ENCODE assay signal across 29 cellular contexts in the genomic region with DNA sequence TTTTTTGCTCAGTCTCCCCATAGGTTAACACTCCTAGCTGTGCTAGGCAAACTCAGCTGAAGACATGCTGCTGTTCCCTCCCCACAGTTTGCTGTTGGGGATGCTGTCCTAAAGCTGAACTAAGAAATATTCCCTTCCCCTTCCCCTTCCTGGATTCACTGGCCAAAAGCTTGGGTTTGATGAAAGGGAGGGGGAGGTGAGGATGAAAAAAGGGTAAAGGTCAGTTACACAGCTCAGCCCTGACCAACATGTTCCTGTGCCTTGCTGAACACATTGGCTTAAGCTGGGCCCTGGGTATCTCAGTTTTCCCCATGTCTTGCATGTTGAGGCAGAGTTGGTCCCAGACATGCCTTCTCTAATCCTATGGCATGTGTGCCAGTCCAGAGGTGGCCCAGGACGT. TPM values are rescaled to one million over a fixed set of nuclear protein-coding genes. Genes with fewer than 3 reads are reported as not detected.
DNase-seq lines count a peak whose midpoint lies in the region; ATAC-seq and TF ChIP-seq lines count a peak whose summit lies in the region.
"Had no signal": no experiment of that assay in that cellular context is flagged by ENCODE, and none has a peak within 500 bp of the region (broad histone marks: within the 10 kb centered on the region; RNA-seq: fewer than 3 reads in every experiment).

No MANE protein-coding gene starts in this region.

- intact Hi-C loops in right lobe of liver (cut with DNase I) (no loop called here), transverse colon (cut with DNase I; ENCODE audit: low total_unique reads) (no loop called here)

- peak overlapping the region; percentile 86; the same call in 1 of the 2 replicates for H3K27ac Mint-ChIP-seq in GM23338
- H3K27ac Mint-ChIP-seq in central memory CD8-positive, alpha-beta T cell (ENCODE audit: low read depth) = peak overlapping the region; percentile 46

- TF ChIP-seq POLR2A in right lobe of liver (IDR thresholded peaks at IDR 0.05) = no peak
- TF ChIP-seq POLR2A in transverse colon (IDR thresholded peaks at IDR 0.05) = no peak

- H3F3A ChIP-seq in GM23338 (replicated peaks; ENCODE audit: low read depth) = no peaks in the 10 kb centered on the region

- peaks cover 21% of the 10 kb centered on the region for H3K36me3 Mint-ChIP-seq in GM23338 (ENCODE audit: low read depth)
- peaks cover 6% of the 10 kb centered on the region for H3K36me3 Mint-ChIP-seq in central memory CD8-positive, alpha-beta T cell (ENCODE audit: insufficient read depth)

- no peak overlapping the region for H3K4me3 Mint-ChIP-seq in GM23338
- H3K4me3 Mint-ChIP-seq in central memory CD8-positive, alpha-beta T cell = no peak overlapping the region
- H3K4me3 Mint-ChIP-seq: activated T-cell treated with anti-CD3 and anti-CD28 coated beads, Interleukin-2, amount 50 U/mL, for 72 hours; brain had no signal

- H3K9me3 ChIP-seq in right lobe of liver = no peaks in the 10 kb centered on the region
- no peaks in the 10 kb centered on the region for H3K9me3 ChIP-seq in transverse colon
- H3K9me3 ChIP-seq: A549, adrenal gland, SJSA1, stomach had no signal

- peaks cover 36% of the 10 kb centered on the region for H3K79me2 ChIP-seq in GM23338 (replicated peaks; ENCODE audit: insufficient read depth)

- TF ChIP-seq CTCF in 22Rv1 (IDR thresholded peaks at IDR 0.05) (no peak), GM23338 (conservative IDR thresholded peaks at IDR 0.05; ENCODE audit: low read depth in 2 of 2) (no peak), right lobe of liver (IDR thresholded peaks at IDR 0.05) (no peak), transverse colon (IDR thresholded peaks at IDR 0.05) (no peak)

- H3K36me3 ChIP-seq in GM23338 (ENCODE audit: insufficient read depth) (no peaks in the 10 kb centered on the region), right lobe of liver (no peaks in the 10 kb centered on the region), transverse colon (no peaks in the 10 kb centered on the region)
- H3K36me3 ChIP-seq: adrenal gland had no signal

- H3K9me3 Mint-ChIP-seq in GM23338 = peaks cover 15% of the 10 kb centered on the region
- no peaks in the 10 kb centered on the region for H3K9me3 Mint-ChIP-seq in central memory CD8-positive, alpha-beta T cell
- H3K9me3 Mint-ChIP-seq: activated T-cell treated with anti-CD3 and anti-CD28 coated beads, Interleukin-2, amount 50 U/mL, for 72 hours had no signal

- no peaks in the 10 kb centered on the region for H3K9me2 ChIP-seq in GM23338 (ENCODE audit: insufficient read depth)

- no peak for TF ChIP-seq EP300 in transverse colon (IDR thresholded peaks at IDR 0.05; ENCODE audit: low read depth)

- 60% methylated on average over 1 of the region's 1 CpG for WGBS in right lobe of liver (ENCODE audit: insufficient coverage, low coverage, low lambda C conversion rate, missing lambda C conversion rate)
- 91% methylated on average over 1 of the region's 1 CpG; no CpG with 5 or more reads in 1 of the 2 donors for WGBS in transverse colon (ENCODE audit: low coverage in 1 of 2), 2 donors

- no peak for ATAC-seq in GM23338
- no peak for ATAC-seq in central memory CD8-positive, alpha-beta T cell (replicated peaks; ENCODE audit: extremely low read depth, poor library complexity, severe bottlenecking)
- ATAC-seq in right lobe of liver = peak; percentile 91 to 94 (median 93)
- ATAC-seq in GM21515 (IDR thresholded peaks at IDR 0.05; ENCODE audit: unreplicated experiment) = no peak
- ATAC-seq in GM21619 (IDR thresholded peaks at IDR 0.05; ENCODE audit: unreplicated experiment) = no peak
- ATAC-seq: A549; activated T-cell treated with anti-CD3 and anti-CD28 coated beads, Interleukin-2, amount 50 U/mL, for 72 hours; left colon; sciatic nerve had no signal

- H3K27me3 ChIP-seq in GM23338 (ENCODE audit: insufficient read depth) (no peaks in the 10 kb centered on the region), right lobe of liver (no peaks in the 10 kb centered on the region), transverse colon (no peaks in the 10 kb centered on the region)
- H3K27me3 ChIP-seq: adrenal gland, SJSA1, stomach had no signal

- peaks cover 2% of the 10 kb centered on the region for H3K27me3 Mint-ChIP-seq in GM23338 (ENCODE audit: insufficient read depth, low read depth, poor library complexity)
- no peaks in the 10 kb centered on the region for H3K27me3 Mint-ChIP-seq in central memory CD8-positive, alpha-beta T cell
- H3K27me3 Mint-ChIP-seq: brain had no signal

- H2AFZ ChIP-seq in GM23338 = no peak overlapping the region

- H3K4me1 ChIP-seq in GM23338 (ENCODE audit: insufficient read depth) = no peaks in the 10 kb centered on the region
- H3K4me1 ChIP-seq in right lobe of liver = peaks cover 0 to 14% (median 7%) of the 10 kb centered on the region in 4 donors
- H3K4me1 ChIP-seq in transverse colon = peaks cover 0 to 17% (median 2%) of the 10 kb centered on the region in 4 donors
- H3K4me1 ChIP-seq: A549, SJSA1, stomach had no signal

- 0 out of 2 replicates have a peak overlapping the region, but pooled peaks have one; percentile 2 for H3K27ac ChIP-seq in 22Rv1
- H3K27ac ChIP-seq in GM23338 (ENCODE audit: low read depth) = no peak overlapping the region
- H3K27ac ChIP-seq in right lobe of liver = no peak overlapping the region
- no peak overlapping the region for H3K27ac ChIP-seq in transverse colon
- H3K27ac ChIP-seq: A549, SJSA1, stomach had no signal

- no peak overlapping the region for H3K4me2 ChIP-seq in GM23338
- H3K4me2 ChIP-seq: A549 had no signal

- in situ Hi-C loops in transverse colon (cut with MboI; ENCODE audit: low pct_ligation_motif_present in 1 of 4, low pct_unique_long_range_greater_than_20kb in 1 of 4, low sequenced_read_pairs in 3 of 4) = no loop called here

- H3K4me3 ChIP-seq in GM23338 = no peak overlapping the region
- no peak overlapping the region for H3K4me3 ChIP-seq in right lobe of liver
- no peak overlapping the region for H3K4me3 ChIP-seq in transverse colon
- H3K4me3 ChIP-seq: A549, adrenal gland, SJSA1, stomach had no signal

- peaks cover 2% of the 10 kb centered on the region; the same call in 1 of the 3 replicates for H3K4me1 Mint-ChIP-seq in GM23338
- H3K4me1 Mint-ChIP-seq in central memory CD8-positive, alpha-beta T cell = peaks cover 29% of the 10 kb centered on the region
- H3K4me1 Mint-ChIP-seq: brain had no signal

- peaks cover 19% of the 10 kb centered on the region for H4K20me1 ChIP-seq in GM23338 (replicated peaks; ENCODE audit: insufficient read depth)

- DNase-seq in GM23338 (ENCODE audit: low spot score) (no peak), right lobe of liver (no peak), cerebellar cortex (ENCODE audit: low spot score) (no peak), transverse colon (no peak)
- no peak for DNase-seq in central memory CD8-positive, alpha-beta T cell (ENCODE audit: low spot score in 2 of 2)
- DNase-seq: activated CD4-positive, alpha-beta T cell treated with anti-CD3 and anti-CD28 coated beads, Interleukin-2, amount 50 U/mL, for 1 hour; activated CD4-positive, CD25-positive, alpha-beta regulatory T cell; activated naive CD4-positive, alpha-beta T cell treated with Interleukin-2 at 50 U/mL for 16 hours; activated T-cell treated with anti-CD3 and anti-CD28 coated beads, Interleukin-2, amount 50 U/mL, for 72 hours; effector CD4-positive, alpha-beta T cell; left colon; mesenchymal stem cell; NCI-H1048; NCI-H446; NCI-H774; posterior cingulate gyrus; stimulated activated CD4-positive, alpha-beta T cell treated with anti-CD3 and anti-CD28 coated beads, Interleukin-12 subunit alpha, Interleukin-12 subunit beta, amount 100 ng/mL, for 4 hours; stimulated activated CD4-positive, alpha-beta T cell treated with anti-CD3 and anti-CD28 coated beads, Interleukin-2, amount 100 ng/mL, for 48 hours; stomach had no signal

TF ChIP-seq in GM23338, 12 proteins besides CTCF, POLR2A, EP300 and RAD21 (continues in another document):
- TF ChIP-seq ZNF114 (CRISPR knock-in tag; IDR thresholded peaks at IDR 0.05) (no peak), EZH2phosphoT487 (IDR thresholded peaks at IDR 0.05; ENCODE audit: unreplicated experiment) (no peak)

RNA-seq across cellular contexts. Expression of a gene that starts 15.3 kb away (rescaled TPM):
- total RNA-seq in GM23338 (2014; rRNA removed; shearing (Covaris generic)) = 37.0 and 40.1 TPM in 2 replicates
- polyA plus RNA-seq in GM23338 (2016; fragmentation: Nextera tagmentation; extraction: Ambion mirVana) = 24.0 and 24.9 TPM in 2 replicates
- total RNA-seq in right lobe of liver = 10 to 100 TPM; 29.4 to 70.7 (median 37.9) TPM
- 10 to 100 TPM; 40.4 to 76.4 (median 47.8) TPM for total RNA-seq in transverse colon

RNA-seq across cellular contexts. Expression of a gene that starts 36.5 kb away (rescaled TPM):
- 0.08 and 0.10 TPM in 2 replicates for total RNA-seq in GM23338 (2014; rRNA removed; shearing (Covaris generic))
- polyA plus RNA-seq in GM23338 (2016; fragmentation: Nextera tagmentation; extraction: Ambion mirVana) = 0.11 and 0.31 TPM in 2 replicates
- total RNA-seq in right lobe of liver (1 to 10 TPM in 5 of 6 experiments, under 1 TPM in 1; 0.92 to 4.5 (median 2.0) TPM), transverse colon (1 to 10 TPM; 2.5 to 8.3 (median 6.4) TPM)
- total RNA-seq: epithelial cell of proximal tubule, RPMI7951 had no signal

Comparison
In these comparisons a context has a peak if more than half of its experiments do, and no peak if none do; other contexts are left out.
1. ATAC-seq: peak in right lobe of liver (4 of 4); none in GM23338 (single experiment), central memory CD8-positive, alpha-beta T cell (single experiment), GM21515 (single experiment) and GM21619 (single experiment).